Comparison of ENCODE assay signal across 28 cellular contexts in the genomic region with DNA sequence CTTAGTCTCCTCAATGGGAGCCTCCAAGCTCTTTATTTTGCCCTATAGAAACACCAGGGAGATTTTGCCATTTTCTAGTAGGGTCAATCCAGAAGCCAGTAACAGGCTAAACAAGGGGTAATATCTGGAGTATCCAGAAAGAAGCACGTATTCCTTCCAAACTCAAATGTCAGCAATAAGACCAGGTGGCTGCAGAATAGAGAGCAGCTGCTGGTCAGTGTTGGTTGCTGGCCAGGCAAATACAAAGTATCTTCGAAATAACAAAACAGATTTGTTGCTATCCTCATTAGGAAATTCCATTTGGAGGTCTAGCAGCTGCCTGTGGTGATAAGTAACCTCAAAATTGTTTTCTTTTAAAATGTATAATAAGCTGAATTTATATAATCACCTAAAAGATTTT.
"Had no signal": no experiment of that assay in that cellular context is flagged by ENCODE, and none has a peak within 500 bp of the region (broad histone marks: within the 10 kb centered on the region; RNA-seq: fewer than 3 reads in every experiment).

No MANE protein-coding gene starts in this region.

- H3K4me1 Mint-ChIP-seq: activated CD4-positive, alpha-beta T cell treated with anti-CD3 and anti-CD28 coated beads, Interleukin-2, amount 10 ng/mL, durations not matched to agents 24 days and 14 days; activated naive CD8-positive, alpha-beta T cell treated with anti-CD3 and anti-CD28 coated beads for 36 hours; activated T-helper 17 cell treated with anti-CD3 and anti-CD28 coated beads, Interleukin-2, amount 50 U/mL, for 72 hours had no signal

- H3K27ac Mint-ChIP-seq: activated CD4-positive, alpha-beta T cell treated with anti-CD3 and anti-CD28 coated beads, Interleukin-2, amount 10 ng/mL, durations not matched to agents 24 days and 14 days; activated CD8-positive, alpha-beta T cell treated with anti-CD3 and anti-CD28 coated beads for 36 hours; activated naive CD8-positive, alpha-beta T cell treated with anti-CD3 and anti-CD28 coated beads for 36 hours; activated T-cell treated with anti-CD3 and anti-CD28 coated beads, Interleukin-2, amount 50 U/mL, for 72 hours; activated T-helper 17 cell treated with anti-CD3 and anti-CD28 coated beads, Interleukin-2, amount 50 U/mL, for 72 hours; T-helper 1 cell treated with Interleukin-12 subunit alpha and Interleukin-12 subunit beta and Interleukin-4 antibody, amounts not matched to agents 30 μg/mL and 1 μg/mL, for 36 hours; T-helper 2 cell treated with Interferon-gamma antibody and Interleukin-4, amounts not matched to agents 5 μg/mL and 100 μg/mL, for 36 hours had no signal

- H3K36me3 ChIP-seq: breast epithelium, MG63 had no signal

- H3K36me3 Mint-ChIP-seq: activated naive CD8-positive, alpha-beta T cell treated with anti-CD3 and anti-CD28 coated beads for 36 hours had no signal

- H3K27ac ChIP-seq: body of pancreas, breast epithelium had no signal

- H3K9me3 ChIP-seq: body of pancreas, breast epithelium, MG63 had no signal

- ATAC-seq: activated CD8-positive, alpha-beta T cell treated with anti-CD3 and anti-CD28 coated beads for 36 hours; activated T-cell treated with anti-CD3 and anti-CD28 coated beads, Interleukin-2, amount 50 U/mL, for 72 hours; activated T-helper 17 cell treated with anti-CD3 and anti-CD28 coated beads, Interleukin-2, amount 50 U/mL, for 72 hours; body of pancreas; Panc1 had no signal

- H3K9me3 Mint-ChIP-seq: activated CD4-positive, alpha-beta T cell treated with anti-CD3 and anti-CD28 coated beads, Interleukin-2, amount 10 ng/mL, durations not matched to agents 24 days and 14 days; activated CD8-positive, alpha-beta T cell treated with anti-CD3 and anti-CD28 coated beads for 36 hours; activated naive CD8-positive, alpha-beta T cell treated with anti-CD3 and anti-CD28 coated beads for 36 hours; activated T-cell treated with anti-CD3 and anti-CD28 coated beads, Interleukin-2, amount 50 U/mL, for 72 hours; activated T-helper 17 cell treated with anti-CD3 and anti-CD28 coated beads, Interleukin-2, amount 50 U/mL, for 72 hours; T-helper 2 cell treated with Interferon-gamma antibody and Interleukin-4, amounts not matched to agents 5 μg/mL and 100 μg/mL, for 36 hours had no signal

- H3K4me3 Mint-ChIP-seq: activated CD4-positive, alpha-beta T cell treated with anti-CD3 and anti-CD28 coated beads, Interleukin-2, amount 10 ng/mL, durations not matched to agents 24 days and 14 days; activated CD8-positive, alpha-beta T cell treated with anti-CD3 and anti-CD28 coated beads for 36 hours; activated naive CD8-positive, alpha-beta T cell treated with anti-CD3 and anti-CD28 coated beads for 36 hours; activated T-cell treated with anti-CD3 and anti-CD28 coated beads, Interleukin-2, amount 50 U/mL, for 72 hours; activated T-helper 17 cell treated with anti-CD3 and anti-CD28 coated beads, Interleukin-2, amount 50 U/mL, for 72 hours; T-helper 1 cell treated with Interleukin-12 subunit alpha and Interleukin-12 subunit beta and Interleukin-4 antibody, amounts not matched to agents 30 μg/mL and 1 μg/mL, for 36 hours; T-helper 2 cell treated with Interferon-gamma antibody and Interleukin-4, amounts not matched to agents 5 μg/mL and 100 μg/mL, for 36 hours had no signal

- H3K4me1 ChIP-seq: body of pancreas, breast epithelium had no signal

- H3K27me3 Mint-ChIP-seq: activated CD4-positive, alpha-beta T cell treated with anti-CD3 and anti-CD28 coated beads, Interleukin-2, amount 10 ng/mL, durations not matched to agents 24 days and 14 days; activated CD8-positive, alpha-beta T cell treated with anti-CD3 and anti-CD28 coated beads for 36 hours; activated naive CD8-positive, alpha-beta T cell treated with anti-CD3 and anti-CD28 coated beads for 36 hours; activated T-helper 17 cell treated with anti-CD3 and anti-CD28 coated beads, Interleukin-2, amount 50 U/mL, for 72 hours had no signal

- H3K4me3 ChIP-seq: body of pancreas, breast epithelium, MG63 had no signal

- H3K27me3 ChIP-seq: body of pancreas, breast epithelium, MG63 had no signal

- DNase-seq: activated CD4-positive, alpha-beta T cell treated with anti-CD3 and anti-CD28 coated beads, Interleukin-2, amount 10 ng/mL, durations not matched to agents 24 days and 14 days; activated CD4-positive, alpha-beta T cell treated with anti-CD3 and anti-CD28 coated beads, Interleukin-2, amount 50 U/mL, for 4 hours; activated CD8-positive, alpha-beta T cell treated with anti-CD3 and anti-CD28 coated beads for 36 hours; activated effector memory CD4-positive, alpha-beta T cell treated with anti-CD3 and anti-CD28 coated beads, Interleukin-2, amount 50 U/mL, for 16 hours; activated naive CD4-positive, alpha-beta T cell; activated naive CD4-positive, alpha-beta T cell treated with anti-CD3 and anti-CD28 coated beads, Interleukin-2, amount 50 U/mL, for 16 hours; activated naive CD8-positive, alpha-beta T cell treated with anti-CD3 and anti-CD28 coated beads for 36 hours; activated T-cell treated with anti-CD3 and anti-CD28 coated beads, Interleukin-2, amount 50 U/mL, for 1 hour; activated T-cell treated with anti-CD3 and anti-CD28 coated beads, Interleukin-2, amount 50 U/mL, for 72 hours; amniotic stem cell; aorta; body of pancreas; caudate nucleus; cerebellar nuclear complex; KG1; MG63; NCI-H1048; NCI-H1105 treated with DMSO at 0.1 percent for 48 hours; NCI-H1436; NCI-H1694; NCI-H1930; NCI-H345; NCI-H524 treated with DMSO at 0.1 percent for 48 hours had no signal
